ENCODE assay signal across 13 cellular contexts in genomic region chr5:15794117-15794985, GRCh38.
DNase-seq lines count a peak whose midpoint lies in the region; ATAC-seq and TF ChIP-seq lines count a peak whose summit lies in the region.
"Had no signal": no experiment of that assay in that cellular context is flagged by ENCODE, and none has a peak within 500 bp of the region (broad histone marks: within the 10 kb centered on the region; RNA-seq: fewer than 3 reads in every experiment).

No MANE protein-coding gene starts in this region.

- POLR2A ChIA-PET in BJ (lab: Charles Lee) = no interaction called here

- H3K27ac Mint-ChIP-seq in mesothelial cell of epicardium = peak overlapping the region; percentile 67
- H3K27ac Mint-ChIP-seq: stimulated activated effector memory CD8-positive, alpha-beta T cell treated with anti-CD3 and anti-CD28 coated beads, Interleukin-12 subunit alpha, Interleukin-12 subunit beta, amount 100 ng/mL, for 72 hours had no signal

- peaks cover 3% of the 10 kb centered on the region for H3K36me3 Mint-ChIP-seq in mesothelial cell of epicardium
- H3K36me3 Mint-ChIP-seq: stimulated activated effector memory CD8-positive, alpha-beta T cell treated with anti-CD3 and anti-CD28 coated beads, Interleukin-12 subunit alpha, Interleukin-12 subunit beta, amount 100 ng/mL, for 72 hours had no signal

- H3K4me3 ChIP-seq in BJ (ENCODE audit: low read depth, low read length) (no peak overlapping the region), dorsolateral prefrontal cortex (peak overlapping the region in 47 of 59 donors; percentile 1 to 52 (median 28))
- H3K4me3 ChIP-seq: sigmoid colon had no signal

- H3K27me3 Mint-ChIP-seq in mesothelial cell of epicardium (ENCODE audit: low read depth) = no peaks in the 10 kb centered on the region

- H3K27me3 ChIP-seq in BJ (ENCODE audit: control insufficient read depth, insufficient read depth, low read length) = no peaks in the 10 kb centered on the region
- H3K27me3 ChIP-seq in dorsolateral prefrontal cortex = no peaks in the 10 kb centered on the region
- H3K27me3 ChIP-seq: sigmoid colon had no signal

- TF ChIP-seq CTCF in BJ (IDR thresholded peaks at IDR 0.05; ENCODE audit: insufficient read depth, low read depth, low read length) = peak; percentile 18; the same call in 1 of the 2 replicates
- TF ChIP-seq CTCF in dorsolateral prefrontal cortex (IDR thresholded peaks at IDR 0.05 in 54 of 56, conservative IDR thresholded peaks at IDR 0.05 in 2 of 56; ENCODE audit: low read depth in 1 of 56, partially characterized antibody in 56 of 56) = peak; percentile 25 to 80 (median 63)
- TF ChIP-seq CTCF in mesothelial cell of epicardium (IDR thresholded peaks at IDR 0.05; ENCODE audit: unreplicated experiment) = no peak

- ATAC-seq in GM21528 (IDR thresholded peaks at IDR 0.05; ENCODE audit: low FRiP score, unreplicated experiment) = no peak
- ATAC-seq: stimulated activated effector memory CD8-positive, alpha-beta T cell treated with anti-CD3 and anti-CD28 coated beads, Interleukin-12 subunit alpha, Interleukin-12 subunit beta, amount 100 ng/mL, for 72 hours had no signal

- H3K27ac ChIP-seq in dorsolateral prefrontal cortex = peak overlapping the region; percentile 66 to 99 (median 92)
- H3K27ac ChIP-seq: epithelial cell of prostate, sigmoid colon had no signal

- no peaks in the 10 kb centered on the region for H3K36me3 ChIP-seq in BJ (ENCODE audit: control insufficient read depth, insufficient read depth, low read length)
- H3K36me3 ChIP-seq: sigmoid colon had no signal

- H3K9me3 Mint-ChIP-seq in mesothelial cell of epicardium = no peaks in the 10 kb centered on the region

- CTCF ChIA-PET in BJ (lab: Yijun Ruan, JAX) = interaction anchor here (0.7 to 1.1 kb wide), 2 partner anchors 298 to 346 kb away, joined by 3 read pairs; no protein-coding TSS in a partner anchor

- intact Hi-C loops in dorsolateral prefrontal cortex (cut with DNase I) = loop anchor here (2.0 to 10.0 kb wide), 8 partner anchors 30 to 507 kb away; partner anchors contain the start of gene FBXL7 (in 2 of the 2)

- DNase-seq in BJ (ENCODE audit: low read depth) (no peak), NAMALWA (ENCODE audit: low spot score) (peak; percentile 6), dorsolateral prefrontal cortex (no peak), mesothelial cell of epicardium (ENCODE audit: low spot score in 2 of 2, unreplicated experiment in 2 of 2) (no peak), NCI-H446 treated with DMSO at 0.1 percent for 48 hours (lab: John Stamatoyannopoulos, UW) (no peak), germinal center (ENCODE audit: low spot score) (no peak)
- no peak for DNase-seq in stimulated activated naive CD4-positive, alpha-beta T cell (lab: John Stamatoyannopoulos, UW)
- DNase-seq: DMS153, NCI-H1436 treated with DMSO at 0.1 percent for 48 hours, sigmoid colon had no signal

- H3K4me3 Mint-ChIP-seq in mesothelial cell of epicardium = no peak overlapping the region
- H3K4me3 Mint-ChIP-seq: stimulated activated effector memory CD8-positive, alpha-beta T cell treated with anti-CD3 and anti-CD28 coated beads, Interleukin-12 subunit alpha, Interleukin-12 subunit beta, amount 100 ng/mL, for 72 hours had no signal

- peaks cover 35% of the 10 kb centered on the region for H3K4me1 Mint-ChIP-seq in mesothelial cell of epicardium
- H3K4me1 Mint-ChIP-seq: stimulated activated effector memory CD8-positive, alpha-beta T cell treated with anti-CD3 and anti-CD28 coated beads, Interleukin-12 subunit alpha, Interleukin-12 subunit beta, amount 100 ng/mL, for 72 hours had no signal
